10 cellular contexts compared by ENCODE assay signal in the genomic region with DNA sequence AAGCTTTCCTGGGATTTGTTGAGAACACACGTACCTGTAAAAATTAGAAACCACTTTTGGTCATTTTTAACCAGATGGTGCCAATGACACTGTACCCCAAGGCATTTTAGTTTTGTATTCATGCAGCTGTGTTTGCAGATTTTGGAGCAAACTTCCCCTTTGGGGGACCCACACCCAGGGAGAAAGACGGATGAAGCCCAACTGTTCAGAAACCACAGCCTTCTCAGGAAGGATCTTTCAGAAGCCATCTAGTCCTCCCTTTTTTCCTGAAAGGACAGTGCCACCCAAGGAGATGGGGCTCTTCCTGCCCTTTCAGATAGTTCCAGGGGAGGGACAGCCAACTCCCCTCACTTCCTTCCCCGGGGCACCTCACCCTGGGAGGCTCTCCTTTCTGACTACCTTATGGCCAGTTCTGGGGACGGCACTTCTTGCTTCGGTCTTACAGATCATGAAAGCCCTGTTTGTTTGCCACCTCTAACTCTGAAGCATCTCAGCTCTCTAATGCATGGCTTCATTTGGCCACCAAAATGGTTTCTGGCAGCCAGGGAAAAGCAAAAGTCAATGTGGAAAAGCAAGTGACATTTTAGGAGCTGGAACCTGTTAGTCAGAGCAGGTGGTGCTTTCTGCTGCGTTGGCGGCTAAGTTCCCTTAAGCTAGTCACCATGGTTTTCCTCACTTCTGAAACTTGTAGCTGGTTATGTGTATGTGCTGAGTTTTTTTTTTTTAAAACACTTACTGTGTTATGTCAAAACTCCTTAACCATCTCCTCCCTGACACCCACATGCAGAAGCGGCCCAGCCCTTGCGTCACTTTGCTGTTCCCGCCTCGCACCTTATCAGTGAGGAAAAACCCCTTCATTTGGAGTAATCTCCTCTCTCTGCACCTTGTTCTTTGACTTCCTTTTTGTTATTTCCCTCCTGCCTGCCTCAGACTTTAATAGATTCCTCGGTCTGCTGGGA. TPM values are rescaled to one million over a fixed set of nuclear protein-coding genes. Genes with fewer than 3 reads are reported as not detected.
A peak's percentile ranks its signal among the peaks of the same experiment; 100 is the strongest.
DNase-seq lines count a peak whose midpoint lies in the region; ATAC-seq, FAIRE-seq and TF ChIP-seq lines count a peak whose summit lies in the region.
"Had no signal": no experiment of that assay in that cellular context is flagged by ENCODE, and none has a peak within 500 bp of the region (broad histone marks: within the 10 kb centered on the region; RNA-seq: fewer than 3 reads in every experiment).

No MANE protein-coding gene starts in this region.

- 22% methylated on average over 12 of the region's 12 CpGs for WGBS in K562 (ENCODE audit: insufficient coverage, low coverage, missing lambda C conversion rate)
- 63 to 79% methylated on average over 12 of the region's 12 CpGs for WGBS in body of pancreas, 2 donors

- H3K4me2 ChIP-seq in K562 (ENCODE audit: insufficient read depth, low read length): peak overlapping the region; percentile 27; the same call in 1 of the 2 replicates

- peak overlapping the region in 1 of 2 experiments; percentile 20; a peak in 2 of 4 replicates for H3K9ac ChIP-seq in K562 (ENCODE audit: insufficient read depth in 1 of 2, low read depth in 2 of 2, low read length in 2 of 2)

- peak; percentile 80 for ATAC-seq in K562
- ATAC-seq in body of pancreas: no peak
- no peak for ATAC-seq in lower lobe of right lung

- DNase-seq in GM13977 (ENCODE audit: low spot score): peak; percentile 58
- peak; percentile 12 for DNase-seq in NOMO-1 treated with DMSO at 0.1 percent for 48 hours (lab: John Stamatoyannopoulos, UW; ENCODE audit: unreplicated experiment)
- DNase-seq in K562 (ENCODE audit: extremely low read depth in 1 of 4, low spot score in 3 of 4): peak; percentile 60 to 81 (median 68)
- DNase-seq in stimulated activated CD4-positive, alpha-beta T cell treated with anti-CD3 and anti-CD28 coated beads, Interleukin-4, amount 100 ng/mL, for 1 hour: peak; percentile 58
- no peak for DNase-seq in NCI-H2196 treated with DMSO at 0.1 percent for 48 hours (lab: John Stamatoyannopoulos, UW; ENCODE audit: unreplicated experiment)
- DNase-seq in body of pancreas: no peak
- no peak for DNase-seq in lower lobe of right lung
- DNase-seq: effector CD8-positive, alpha-beta T cell; immature natural killer cell had no signal

- no TSS peak for BruUV-seq in K562 (replicated peaks; lab: Mats Ljungman, UMichigan)

- H3K4me1 ChIP-seq in K562 (replicated peaks in 1 of 2; ENCODE audit: control insufficient read depth in 2 of 2, insufficient read depth in 2 of 2, low read length in 2 of 2) (peaks cover 17 to 23% of the 10 kb centered on the region in 2 experiments), body of pancreas (no peaks in the 10 kb centered on the region), lower lobe of right lung (peaks cover 16% of the 10 kb centered on the region)

- TF ChIP-seq CTCF in GM13977 (IDR thresholded peaks at IDR 0.05; ENCODE audit: extremely low read depth, insufficient read depth, missing control alignments) (no peak), K562 (IDR thresholded peaks at IDR 0.05 in 2 of 3, conservative IDR thresholded peaks at IDR 0.05 in 1 of 3; ENCODE audit: insufficient read depth in 2 of 3, low read depth in 1 of 3, low read length in 3 of 3) (no peak), body of pancreas (IDR thresholded peaks at IDR 0.05) (no peak), lower lobe of right lung (IDR thresholded peaks at IDR 0.05) (no peak)

- H2AFZ ChIP-seq in K562 (ENCODE audit: low read depth, low read length): peak overlapping the region; percentile 75

- TF ChIP-seq POLR2A in K562 (conservative IDR thresholded peaks at IDR 0.05) (no peak), body of pancreas (IDR thresholded peaks at IDR 0.05) (no peak)

- H3K27me3 ChIP-seq in K562 (ENCODE audit: control insufficient read depth in 2 of 2, insufficient read depth in 2 of 2, low read length in 2 of 2) (peaks cover 0 to 10% of the 10 kb centered on the region in 2 experiments; a peak in 1 of 5 replicates), body of pancreas (no peaks in the 10 kb centered on the region), lower lobe of right lung (ENCODE audit: low read depth) (no peaks in the 10 kb centered on the region)

- in situ Hi-C loops in GM13977 (cut with MboI; ENCODE audit: low pct_unique_long_range_greater_than_20kb, low sequenced_read_pairs, unreplicated experiment): no loop called here
- in situ Hi-C loops in K562 (cut with MboI): no loop called here

- H3K9me1 ChIP-seq in K562 (ENCODE audit: control insufficient read depth, insufficient read depth, low read length): no peaks in the 10 kb centered on the region

- H3K36me3 ChIP-seq in K562 (ENCODE audit: control insufficient read depth, insufficient read depth, low read length) (no peaks in the 10 kb centered on the region), body of pancreas (replicated peaks in 1 of 2; ENCODE audit: insufficient read depth in 1 of 2, low read depth in 2 of 2) (no peaks in the 10 kb centered on the region), lower lobe of right lung (no peaks in the 10 kb centered on the region)

- H3K27ac ChIP-seq in K562 (ENCODE audit: extremely low read depth, low read depth, low read length) (no peak overlapping the region), body of pancreas (no peak overlapping the region), lower lobe of right lung (no peak overlapping the region)

- POLR2A ChIA-PET in K562 (lab: Yijun Ruan, JAX): interaction anchor here (0.7 to 3.9 kb wide), 6 partner anchors 9 to 118 kb away, joined by 3 to 20 read pairs (median 8); partner anchors contain the start of gene TMCC2

- H3K4me3 ChIP-seq in K562: no peak overlapping the region
- H3K4me3 ChIP-seq in body of pancreas: no peak overlapping the region
- no peak overlapping the region for H3K4me3 ChIP-seq in lower lobe of right lung

- H3K9me3 ChIP-seq in K562 (replicated peaks; ENCODE audit: control insufficient read depth, insufficient read depth, low read depth, low read length) (no peaks in the 10 kb centered on the region), body of pancreas (no peaks in the 10 kb centered on the region), lower lobe of right lung (no peaks in the 10 kb centered on the region)

- intact Hi-C loops in K562 (cut with micrococcal nuclease) (no loop called here), body of pancreas (cut with DNase I) (no loop called here), lower lobe of right lung (cut with DNase I) (no loop called here)

- H3K79me2 ChIP-seq in K562 (ENCODE audit: control insufficient read depth, insufficient read depth, low read length): no peaks in the 10 kb centered on the region

- peak; percentile 70 for FAIRE-seq in K562 (lab: Jason Lieb, UNC)
- FAIRE-seq: GM19239 had no signal

- no peak for TF ChIP-seq RAD21 in K562 (CRISPR knock-in tag; conservative IDR thresholded peaks at IDR 0.05 in 1 of 2, IDR thresholded peaks at IDR 0.05 in 1 of 2)

- H4K20me1 ChIP-seq in K562 (replicated peaks; ENCODE audit: control insufficient read depth, insufficient read depth, low read length): no peaks in the 10 kb centered on the region

- TF ChIP-seq EP300 in K562 (IDR thresholded peaks at IDR 0.05; ENCODE audit: low read length): peak; percentile 57; the same call in 1 of the 2 replicates

- CTCF ChIA-PET in K562 (lab: Yijun Ruan, JAX; ENCODE audit: low intra/inter-chr PET ratio): no interaction called here

TF ChIP-seq in K562, 482 proteins besides CTCF, POLR2A, EP300 and RAD21 (continues in another document):
- TF ChIP-seq CBX1 (IDR thresholded peaks at IDR 0.05; ENCODE audit: low read depth): no peak
- 0 out of 2 replicates have a peak, but pooled peaks have one; percentile 24 for TF ChIP-seq JUN (IDR thresholded peaks at IDR 0.05; ENCODE audit: borderline replicate concordance, low read depth, low read length)
- no peak for TF ChIP-seq JUN (CRISPR knock-in tag; IDR thresholded peaks at IDR 0.05; ENCODE audit: borderline replicate concordance)

RNA-seq across cellular contexts. Expression of gene TMCC2, which starts 10.1 kb away (rescaled TPM):
- 0.44 and 1.0 TPM in 2 replicates for total RNA-seq in K562 (2011; cell fraction: chromatin; rRNA removed; ENCODE audit: low replicate concordance)
- 0.66 and 1.0 TPM in 2 replicates for total RNA-seq in K562 (2011; cell fraction: nucleolus; rRNA removed)
- total RNA-seq in K562 (2011; cell fraction: nucleoplasm; rRNA removed): 0.51 and 1.1 TPM in 2 replicates
- total RNA-seq in K562 (2014; rRNA removed): 1.5 and 1.6 TPM in 2 replicates
- 0.48 and 0.62 TPM in 2 replicates for total RNA-seq in K562 (2014; rRNA removed; fragmentation: Illumina TruSeq; extraction: Trizol)
- 0.94 and 0.98 TPM in 2 replicates for total RNA-seq in K562 (2015; rRNA removed; fragmentation: Illumina TruSeq; extraction: Trizol)
- total RNA-seq in K562 (2021): 1.8 TPM in 2 replicates
- 0.60 and 1.3 TPM in 2 replicates for polyA plus RNA-seq in K562 (2011; rRNA removed)
- polyA plus RNA-seq in K562 (2011; cell fraction: cytosol; rRNA removed): 1.6 and 1.7 TPM in 2 replicates
- 1.6 and 1.9 TPM in 2 replicates for polyA plus RNA-seq in K562 (2011; cell fraction: nucleus; rRNA removed)
- polyA plus RNA-seq in K562 (2012): 2.0 and 6.3 TPM in 2 replicates
- 1.2 and 1.3 TPM in 2 replicates for polyA plus RNA-seq in K562 (2014; fragmentation: Illumina TruSeq; extraction: Trizol)
- polyA plus RNA-seq in K562 (2014; fragmentation: Nextera tagmentation; extraction: Ambion mirVana): under 1 TPM; 0.06 to 0.10 TPM
- polyA plus RNA-seq in K562 (2014; rRNA removed): 1.2 and 2.0 TPM in 2 replicates
- polyA minus RNA-seq in K562 (2011; rRNA and poly(A)+ RNA removed): 0.74 and 1.3 TPM in 2 replicates
- polyA minus RNA-seq in K562 (2011; cell fraction: cytosol; rRNA and poly(A)+ RNA removed): 0.76 and 2.9 TPM in 2 replicates
- 0.54 and 1.6 TPM in 2 replicates for polyA minus RNA-seq in K562 (2011; cell fraction: nucleus; rRNA and poly(A)+ RNA removed)
- 1 to 10 TPM; 1.3 to 1.6 TPM for total RNA-seq in body of pancreas
- 3.0 TPM for total RNA-seq in lower lobe of right lung

RNA-seq across cellular contexts. Expression of gene DSTYK, which starts 26.3 kb away (rescaled TPM):
- total RNA-seq in K562 (2011; cell fraction: chromatin; rRNA removed; ENCODE audit: low replicate concordance): 12.5 and 15.3 TPM in 2 replicates
- 6.3 and 7.2 TPM in 2 replicates for total RNA-seq in K562 (2011; cell fraction: nucleolus; rRNA removed)
- 11.8 and 16.3 TPM in 2 replicates for total RNA-seq in K562 (2011; cell fraction: nucleoplasm; rRNA removed)
- total RNA-seq in K562 (2014; rRNA removed) (4.2 and 5.5 TPM in 2 replicates), K562 (2014; rRNA removed; fragmentation: Illumina TruSeq; extraction: Trizol) (7.0 TPM in 2 replicates), K562 (2015; rRNA removed; fragmentation: Illumina TruSeq; extraction: Trizol) (6.6 and 7.1 TPM in 2 replicates), K562 (2021) (6.2 and 7.3 TPM in 2 replicates), body of pancreas (1 to 10 TPM; 6.5 to 8.6 TPM), lower lobe of right lung (10.7 TPM)
- polyA plus RNA-seq in K562 (2011; rRNA removed) (6.3 and 7.0 TPM in 2 replicates), K562 (2014; fragmentation: Illumina TruSeq; extraction: Trizol) (6.3 and 6.9 TPM in 2 replicates), K562 (2014; fragmentation: Nextera tagmentation; extraction: Ambion mirVana) (1 to 10 TPM; 4.6 to 5.0 TPM), K562 (2014; rRNA removed) (4.8 and 5.4 TPM in 2 replicates)
- polyA plus RNA-seq in K562 (2011; cell fraction: cytosol; rRNA removed): 2.3 and 4.7 TPM in 2 replicates
- 2.9 and 3.0 TPM in 2 replicates for polyA plus RNA-seq in K562 (2011; cell fraction: nucleus; rRNA removed)
- 5.6 and 8.7 TPM in 2 replicates for polyA plus RNA-seq in K562 (2012)
- polyA minus RNA-seq in K562 (2011; rRNA and poly(A)+ RNA removed): 11.5 and 13.9 TPM in 2 replicates
- polyA minus RNA-seq in K562 (2011; cell fraction: cytosol; rRNA and poly(A)+ RNA removed): 4.2 and 4.4 TPM in 2 replicates
- 4.6 and 8.2 TPM in 2 replicates for polyA minus RNA-seq in K562 (2011; cell fraction: nucleus; rRNA and poly(A)+ RNA removed)

Comparison
In these comparisons a context has a peak if more than half of its experiments do, and no peak if none do; other contexts are left out.
1. DNase-seq: peak in GM13977 (single experiment), NOMO-1 treated with DMSO at 0.1 percent for 48 hours (single experiment), K562 (4 of 4) and stimulated activated CD4-positive, alpha-beta T cell treated with anti-CD3 and anti-CD28 coated beads, Interleukin-4, amount 100 ng/mL, for 1 hour (single experiment); none in NCI-H2196 treated with DMSO at 0.1 percent for 48 hours (single experiment), body of pancreas (0 of 4) and lower lobe of right lung (single experiment).